In the genomic region with DNA sequence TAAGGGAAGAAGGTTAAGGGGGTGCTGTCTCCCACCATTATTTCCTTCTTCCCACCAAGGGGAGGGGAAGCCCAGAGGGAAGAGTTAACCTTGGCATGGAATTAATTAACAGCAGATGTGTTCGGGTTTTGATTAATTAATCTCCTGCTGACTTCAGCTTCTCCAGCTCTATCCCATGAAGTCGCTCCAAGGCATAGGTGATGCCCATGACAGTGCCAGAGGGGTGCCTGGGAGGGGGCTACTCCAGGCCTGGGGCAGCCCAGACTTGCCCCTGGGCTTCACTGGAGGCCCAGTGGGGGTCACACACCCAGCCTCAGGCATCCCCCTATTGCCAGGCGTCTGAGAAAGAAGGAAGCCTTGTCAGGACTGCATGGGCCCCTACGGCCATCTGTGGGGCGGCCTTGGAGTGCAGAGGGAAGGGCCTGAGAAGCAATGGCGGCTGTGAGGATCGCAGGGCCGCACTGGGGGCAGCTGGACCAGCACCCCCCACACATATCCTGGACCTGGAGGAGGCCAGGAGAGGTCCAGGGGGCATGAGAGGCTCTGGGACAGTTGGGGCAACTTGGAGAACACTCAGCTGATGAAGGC, we compare ENCODE assay signal across 15 cellular contexts. TPM values are rescaled to one million over a fixed set of nuclear protein-coding genes. Genes with fewer than 3 reads are reported as not detected.
"Had no signal": no experiment of that assay in that cellular context is flagged by ENCODE, and none has a peak within 500 bp of the region (broad histone marks: within the 10 kb centered on the region; RNA-seq: fewer than 3 reads in every experiment).

No MANE protein-coding gene starts in this region.

- H3K27me3 Mint-ChIP-seq: brain had no signal

- H3K27ac Mint-ChIP-seq: activated T-helper 2 cell treated with anti-CD3 and anti-CD28 coated beads, Interferon-gamma antibody, Interleukin-2, Interleukin-4, amounts not matched to agents 10 μg/mL and 5 μg/mL and 100 μg/mL, durations not matched to agents 14 hours and 24 hours and 36 hours; T-helper 17 cell had no signal

- H3K9me3 ChIP-seq: neutrophil, prostate gland, right lobe of liver, upper lobe of left lung had no signal

- H3K27me3 ChIP-seq: right lobe of liver, upper lobe of left lung had no signal

- H3K4me3 Mint-ChIP-seq: brain, T-helper 17 cell had no signal

- DNase-seq: activated CD4-positive, alpha-beta T cell treated with anti-CD3 and anti-CD28 coated beads, Interleukin-2, amount 50 U/mL, for 1 hour; activated naive CD4-positive, alpha-beta T cell treated with anti-CD3 and anti-CD28 coated beads, Interleukin-2, amount 50 U/mL, for 16 hours; cerebellar nuclear complex; mesenchymal stem cell; stimulated activated CD4-positive, alpha-beta T cell treated with anti-CD3 and anti-CD28 coated beads, Interleukin-12 subunit alpha, Interleukin-12 subunit beta, amount 100 ng/mL, for 4 hours; stimulated activated CD4-positive, alpha-beta T cell treated with anti-CD3 and anti-CD28 coated beads, Interleukin-2, amount 100 ng/mL, for 48 hours; stimulated activated naive CD4-positive, alpha-beta T cell treated with Interleukin-2 at 50 U/mL for 16 hours; T-helper 17 cell; upper lobe of left lung had no signal

- H3K27ac ChIP-seq: neutrophil, prostate gland, right lobe of liver had no signal

- H3K9me3 Mint-ChIP-seq: activated T-helper 2 cell treated with anti-CD3 and anti-CD28 coated beads, Interferon-gamma antibody, Interleukin-2, Interleukin-4, amounts not matched to agents 10 μg/mL and 5 μg/mL and 100 μg/mL, durations not matched to agents 14 hours and 24 hours and 36 hours; brain had no signal

- H3K4me1 ChIP-seq: prostate gland, right lobe of liver had no signal

- H3K4me3 ChIP-seq: prostate gland, right lobe of liver, upper lobe of left lung had no signal

- H3K36me3 ChIP-seq: neutrophil, prostate gland, right lobe of liver, upper lobe of left lung had no signal

RNA-seq across cellular contexts. Expression of a gene that starts 16.3 kb away (rescaled TPM):
- total RNA-seq: activated T-helper 2 cell treated with anti-CD3 and anti-CD28 coated beads, Interferon-gamma antibody, Interleukin-2, Interleukin-4, amounts not matched to agents 10 μg/mL and 5 μg/mL and 100 μg/mL, durations not matched to agents 14 hours and 24 hours and 36 hours; left lobe of liver; T-helper 17 cell had no signal
